31 cellular contexts compared by ENCODE assay signal in genomic region chr16:59252317-59252716, GRCh38.
"Had no signal": no experiment of that assay in that cellular context is flagged by ENCODE, and none has a peak within 500 bp of the region (broad histone marks: within the 10 kb centered on the region; RNA-seq: fewer than 3 reads in every experiment).

No MANE protein-coding gene starts in this region.

- H3K36me3 Mint-ChIP-seq: activated naive CD8-positive, alpha-beta T cell had no signal

- H3K9me3 ChIP-seq: esophagus muscularis mucosa, gastrocnemius medialis had no signal

- H3K27me3 Mint-ChIP-seq: activated CD4-positive, alpha-beta memory T cell treated with anti-CD3 and anti-CD28 coated beads, Interleukin-2, amount 10 ng/mL, durations not matched to agents 7 days and 5 days; activated CD4-positive, alpha-beta T cell treated with anti-CD3 and anti-CD28 coated beads, Interleukin-2, amount 10 ng/mL, durations not matched to agents 7 days and 5 days; activated naive CD8-positive, alpha-beta T cell; activated T-cell treated with anti-CD3 and anti-CD28 coated beads, Interleukin-2, amount 50 U/mL, for 24 hours; central memory CD8-positive, alpha-beta T cell; dendritic cell treated with granulocyte-macrophage colony-stimulating factor and Interleukin-4, amounts not matched to agents 40 ng/mL and 50 ng/mL, for 4 days; T-helper 17 cell had no signal

- H3K36me3 ChIP-seq: brain microvascular endothelial cell, esophagus muscularis mucosa, gastrocnemius medialis, heart left ventricle had no signal

- H3K9me3 Mint-ChIP-seq: activated CD4-positive, alpha-beta T cell treated with anti-CD3 and anti-CD28 coated beads, Interleukin-2, amount 10 ng/mL, durations not matched to agents 7 days and 5 days; dendritic cell treated with granulocyte-macrophage colony-stimulating factor and Interleukin-4, amounts not matched to agents 40 ng/mL and 50 ng/mL, for 4 days had no signal

- H3K4me1 ChIP-seq: esophagus muscularis mucosa, foreskin keratinocyte, gastrocnemius medialis, heart left ventricle had no signal

- FAIRE-seq: astrocyte, bronchial epithelial cell had no signal

- H3K27ac Mint-ChIP-seq: activated CD4-positive, alpha-beta memory T cell treated with anti-CD3 and anti-CD28 coated beads, Interleukin-2, amount 10 ng/mL, durations not matched to agents 7 days and 5 days; activated CD4-positive, alpha-beta T cell treated with anti-CD3 and anti-CD28 coated beads, Interleukin-2, amount 10 ng/mL, durations not matched to agents 7 days and 5 days; activated naive CD8-positive, alpha-beta T cell; activated T-cell treated with anti-CD3 and anti-CD28 coated beads, Interleukin-2, amount 50 U/mL, for 24 hours; activated T-cell treated with anti-CD3 and anti-CD28 coated beads, Interleukin-2, amount 50 U/mL, for 72 hours; dendritic cell treated with granulocyte-macrophage colony-stimulating factor and Interleukin-4, amounts not matched to agents 40 ng/mL and 50 ng/mL, for 4 days; T-helper 17 cell had no signal

- H3K4me3 ChIP-seq: coronary artery, dorsolateral prefrontal cortex, esophagus muscularis mucosa, gastrocnemius medialis, heart left ventricle had no signal

- H3K4me3 Mint-ChIP-seq: activated CD4-positive, alpha-beta memory T cell treated with anti-CD3 and anti-CD28 coated beads, Interleukin-2, amount 10 ng/mL, durations not matched to agents 7 days and 5 days; activated CD4-positive, alpha-beta T cell treated with anti-CD3 and anti-CD28 coated beads, Interleukin-2, amount 10 ng/mL, durations not matched to agents 7 days and 5 days; activated naive CD8-positive, alpha-beta T cell; activated T-cell treated with anti-CD3 and anti-CD28 coated beads, Interleukin-2, amount 50 U/mL, for 24 hours; activated T-cell treated with anti-CD3 and anti-CD28 coated beads, Interleukin-2, amount 50 U/mL, for 72 hours; central memory CD8-positive, alpha-beta T cell; dendritic cell treated with granulocyte-macrophage colony-stimulating factor and Interleukin-4, amounts not matched to agents 40 ng/mL and 50 ng/mL, for 4 days; T-helper 17 cell had no signal

- H3K4me1 Mint-ChIP-seq: activated CD4-positive, alpha-beta memory T cell treated with anti-CD3 and anti-CD28 coated beads, Interleukin-2, amount 10 ng/mL, durations not matched to agents 7 days and 5 days; activated CD4-positive, alpha-beta T cell treated with anti-CD3 and anti-CD28 coated beads, Interleukin-2, amount 10 ng/mL, durations not matched to agents 7 days and 5 days; central memory CD8-positive, alpha-beta T cell; T-helper 17 cell had no signal

- H3K27me3 ChIP-seq: brain microvascular endothelial cell, esophagus muscularis mucosa, foreskin keratinocyte, gastrocnemius medialis, heart left ventricle had no signal

- H3K27ac ChIP-seq: brain microvascular endothelial cell, coronary artery, dorsolateral prefrontal cortex, esophagus muscularis mucosa, foreskin keratinocyte, gastrocnemius medialis, heart left ventricle had no signal

- ATAC-seq: activated T-cell treated with anti-CD3 and anti-CD28 coated beads, Interleukin-2, amount 50 U/mL, for 72 hours; foreskin keratinocyte; gastrocnemius medialis; heart left ventricle; T-helper 17 cell had no signal

- DNase-seq: activated CD4-positive, alpha-beta memory T cell treated with anti-CD3 and anti-CD28 coated beads, Interleukin-2, amount 10 ng/mL, durations not matched to agents 7 days and 5 days; activated CD4-positive, alpha-beta T cell treated with anti-CD3 and anti-CD28 coated beads for 1 hour; activated CD4-positive, alpha-beta T cell treated with anti-CD3 and anti-CD28 coated beads for 4 hours; activated CD4-positive, alpha-beta T cell treated with anti-CD3 and anti-CD28 coated beads, Interleukin-2, amount 10 ng/mL, durations not matched to agents 7 days and 5 days; activated CD4-positive, alpha-beta T cell treated with anti-CD3 and anti-CD28 coated beads, Interleukin-2, amount 50 U/mL, for 4 hours; activated CD8-positive, alpha-beta memory T cell treated with anti-CD3 and anti-CD28 coated beads, Interleukin-2, amount 50 U/mL, for 48 hours; activated gamma-delta T cell treated with Interleukin-2 at 50 U/mL for 16 hours; activated naive CD4-positive, alpha-beta T cell treated with anti-CD3 and anti-CD28 coated beads, Interleukin-2, amount 50 U/mL, for 16 hours; activated naive CD4-positive, alpha-beta T cell treated with Interleukin-2 at 50 U/mL for 16 hours; activated T-cell treated with anti-CD3 and anti-CD28 coated beads for 4 hours; activated T-cell treated with anti-CD3 and anti-CD28 coated beads, Interleukin-2, amount 50 U/mL, for 24 hours; activated T-cell treated with anti-CD3 and anti-CD28 coated beads, Interleukin-2, amount 50 U/mL, for 72 hours; amniotic stem cell; anterior cingulate cortex; brain microvascular endothelial cell; dorsolateral prefrontal cortex; effector memory CD4-positive, alpha-beta T cell; erythroblast; foreskin keratinocyte; gastrocnemius medialis; glutamatergic neuron; heart left ventricle; T-helper 1 cell; T-helper 17 cell had no signal
